8 cellular contexts compared by ENCODE assay signal in genomic region chrX:136200466-136200865, GRCh38. TPM values are rescaled to one million over a fixed set of nuclear protein-coding genes. Genes with fewer than 3 reads are reported as not detected.
DNase-seq lines count a peak whose midpoint lies in the region; ATAC-seq and TF ChIP-seq lines count a peak whose summit lies in the region.

No MANE protein-coding gene starts in this region.

- no peak overlapping the region for H4K8ac ChIP-seq in mesendoderm (ENCODE audit: low read depth, low read length)

- ATAC-seq in esophagus mucosa = no peak
- no peak for ATAC-seq in HG03469 (IDR thresholded peaks at IDR 0.05; ENCODE audit: unreplicated experiment)

- no peak overlapping the region for H4K5ac ChIP-seq in mesendoderm (ENCODE audit: low read length)

- no peak overlapping the region for H3K56ac ChIP-seq in mesendoderm (ENCODE audit: low read length)

- TF ChIP-seq CTCF in mammary epithelial cell (conservative IDR thresholded peaks at IDR 0.05 in 1 of 2, IDR thresholded peaks at IDR 0.05 in 1 of 2; ENCODE audit: extremely low read depth in 1 of 2, insufficient read depth in 1 of 2, low read depth in 1 of 2, low read length in 2 of 2) = peak in 1 of 2 donors; percentile 40

- no peaks in the 10 kb centered on the region for H3K36me3 ChIP-seq in mammary epithelial cell (ENCODE audit: insufficient read depth, low read length)
- H3K36me3 ChIP-seq in mesendoderm (ENCODE audit: control insufficient read depth, insufficient read depth, low read length) = no peaks in the 10 kb centered on the region

- no peak overlapping the region for H2AK5ac ChIP-seq in mesendoderm (ENCODE audit: low read length)

- H3K4me2 ChIP-seq in mammary epithelial cell (ENCODE audit: insufficient read depth, low read depth, low read length) = no peak overlapping the region
- H3K4me2 ChIP-seq in mesendoderm (ENCODE audit: low read length) = no peak overlapping the region

- H3K9me3 ChIP-seq in mammary epithelial cell (replicated peaks; ENCODE audit: insufficient read depth, low read length) = no peaks in the 10 kb centered on the region

- H3K79me1 ChIP-seq in mesendoderm (ENCODE audit: low read length) = no peaks in the 10 kb centered on the region

- no peak overlapping the region for H3K4me3 ChIP-seq in mammary epithelial cell (replicated peaks in 1 of 3; ENCODE audit: insufficient read depth in 1 of 3, low read depth in 2 of 3, low read length in 3 of 3)
- H3K4me3 ChIP-seq in mesendoderm (ENCODE audit: low read length) = no peak overlapping the region

- no peak overlapping the region for H3K18ac ChIP-seq in mesendoderm (ENCODE audit: low read length)

- H3K23ac ChIP-seq in mesendoderm (ENCODE audit: low read length) = no peak overlapping the region

- H2BK15ac ChIP-seq in mesendoderm (replicated peaks; ENCODE audit: low read depth) = no peak overlapping the region

- CTCF ChIA-PET in mammary epithelial cell (lab: Charles Lee; ENCODE audit: low non-redundant PET) = no interaction called here

- dilution Hi-C loops in mammary epithelial cell (cut with HindIII; ENCODE audit: low sequenced_read_pairs) = no loop called here

- no peaks in the 10 kb centered on the region for H3K4me1 ChIP-seq in mammary epithelial cell (ENCODE audit: insufficient read depth, low read length)
- H3K4me1 ChIP-seq in mesendoderm (ENCODE audit: control insufficient read depth, low read depth, low read length) = no peaks in the 10 kb centered on the region

- no peaks in the 10 kb centered on the region for H4K20me1 ChIP-seq in mammary epithelial cell (ENCODE audit: insufficient read depth, low read length)

- no peak overlapping the region for H3K9ac ChIP-seq in mammary epithelial cell (ENCODE audit: insufficient read depth, low read length)
- H3K9ac ChIP-seq in mesendoderm (ENCODE audit: low read length) = no peak overlapping the region

- no peak overlapping the region for H2BK5ac ChIP-seq in mesendoderm (ENCODE audit: low read length)

- H3K27ac ChIP-seq in mammary epithelial cell (ENCODE audit: insufficient read depth, low read depth, low read length) (no peak overlapping the region), mesendoderm (ENCODE audit: low read depth, low read length) (no peak overlapping the region)

- H2BK120ac ChIP-seq in mesendoderm (ENCODE audit: low read depth, low read length) = no peak overlapping the region

- peak; percentile 2 for DNase-seq in DMS114 treated with DMSO at 0.1 percent for 48 hours (lab: John Stamatoyannopoulos, UW; ENCODE audit: unreplicated experiment)
- peak; percentile 30 for DNase-seq in KBM-7
- DNase-seq in mammary epithelial cell = peak; percentile 11
- DNase-seq in mesendoderm = peak; percentile 59
- no peak for DNase-seq in NCI-H2171 treated with DMSO at 0.1 percent for 48 hours (lab: John Stamatoyannopoulos, UW)
- no peak for DNase-seq in KG1 (lab: John Stamatoyannopoulos, UW)

- H3K79me2 ChIP-seq in mammary epithelial cell (ENCODE audit: insufficient read depth, low read length) (no peaks in the 10 kb centered on the region), mesendoderm (ENCODE audit: control insufficient read depth, insufficient read depth, low read length) (no peaks in the 10 kb centered on the region)

- in situ Hi-C loops in KBM-7 (cut with MboI; ENCODE audit: low pct_unique_long_range_greater_than_20kb, low sequenced_read_pairs) (no loop called here), mammary epithelial cell (cut with MboI; ENCODE audit: low sequenced_read_pairs in 2 of 2) (no loop called here)

- H3K4ac ChIP-seq in mesendoderm (ENCODE audit: low read depth, low read length) = no peak overlapping the region

- intact Hi-C loops in mammary epithelial cell (cut with micrococcal nuclease) = loop anchor here (1.0 to 5.0 kb wide), 2 partner anchors 33 to 172 kb away; no protein-coding TSS in a partner anchor

- no TSS peak for BruUV-seq in mammary epithelial cell (replicated peaks; lab: Mats Ljungman, UMichigan)

- H3K27me3 ChIP-seq in mammary epithelial cell (ENCODE audit: insufficient read depth, low read length) (no peaks in the 10 kb centered on the region), mesendoderm (ENCODE audit: insufficient read depth, low read length, poor library complexity) (no peaks in the 10 kb centered on the region)

- no peak overlapping the region for H2AFZ ChIP-seq in mammary epithelial cell (ENCODE audit: low read depth, low read length)

- 100% methylated on average over 1 of the region's 2 CpGs for WGBS in mammary epithelial cell (ENCODE audit: low coverage, missing lambda C conversion rate)
- no CpG with 5 or more reads among the region's 2 CpGs for WGBS in mesendoderm (ENCODE audit: extremely low coverage, insufficient coverage, low lambda C conversion rate)

RNA-seq across cellular contexts. Expression of gene MAP7D3, which starts 50.7 kb away (rescaled TPM):
- total RNA-seq in mammary epithelial cell = 10 to 100 TPM; 11.7 to 14.6 TPM
- polyA plus RNA-seq in mammary epithelial cell = 8.1 TPM
- 20.9 TPM for polyA minus RNA-seq in mammary epithelial cell
- polyA plus RNA-seq in mesendoderm (2013, experiment 1 of 2) = 29.6 TPM
- 34.8 TPM for polyA plus RNA-seq in mesendoderm (2013, experiment 2 of 2)
- 4.8 TPM for total RNA-seq in esophagus mucosa

RNA-seq across cellular contexts. Expression of gene FHL1, which starts 53.1 kb away (rescaled TPM):
- total RNA-seq in mammary epithelial cell (10 to 100 TPM in 1 of 2 donors, 1 to 10 TPM in 1; 1.3 to 82.8 TPM), esophagus mucosa (18.7 TPM)
- polyA plus RNA-seq in mammary epithelial cell = 34.5 TPM
- 31.0 TPM for polyA minus RNA-seq in mammary epithelial cell
- 17.6 TPM for polyA plus RNA-seq in mesendoderm (2013, experiment 1 of 2)
- 18.1 TPM for polyA plus RNA-seq in mesendoderm (2013, experiment 2 of 2)

Comparison
In these comparisons a context has a peak if more than half of its experiments do, and no peak if none do; other contexts are left out.
1. DNase-seq: peak in DMS114 treated with DMSO at 0.1 percent for 48 hours (single experiment), KBM-7 (single experiment), mammary epithelial cell (single experiment) and mesendoderm (single experiment); none in NCI-H2171 treated with DMSO at 0.1 percent for 48 hours (single experiment) and KG1 (single experiment).